ENCODE assay signal across 32 cellular contexts in genomic region chr2:208228481-208228880, GRCh38. TPM values are rescaled to one million over a fixed set of nuclear protein-coding genes. Genes with fewer than 3 reads are reported as not detected.
"Had no signal": no experiment of that assay in that cellular context is flagged by ENCODE, and none has a peak within 500 bp of the region (broad histone marks: within the 10 kb centered on the region; RNA-seq: fewer than 3 reads in every experiment).

No MANE protein-coding gene starts in this region.

- H3K36me3 ChIP-seq: brain microvascular endothelial cell, Peyer's patch, SJSA1, WERI-Rb-1 had no signal

- H3K27me3 ChIP-seq: brain microvascular endothelial cell, Peyer's patch, SJSA1 had no signal

- H3K9me3 ChIP-seq: Peyer's patch, SK-N-SH had no signal

- H3K4me3 ChIP-seq: Peyer's patch, SJSA1 had no signal

- H3K4me1 ChIP-seq: Peyer's patch, SJSA1 had no signal

- H3K27ac ChIP-seq: brain microvascular endothelial cell, Peyer's patch, SJSA1, WERI-Rb-1 had no signal

- DNase-seq: activated CD4-positive, alpha-beta T cell treated with anti-CD3 and anti-CD28 coated beads for 1 hour; activated CD4-positive, alpha-beta T cell treated with anti-CD3 and anti-CD28 coated beads for 48 hours; activated CD4-positive, CD25-positive, alpha-beta regulatory T cell; activated CD8-positive, alpha-beta T cell treated with anti-CD3 and anti-CD28 coated beads for 36 hours; activated effector memory CD4-positive, alpha-beta T cell treated with anti-CD3 and anti-CD28 coated beads, Interleukin-2, amount 50 U/mL, for 16 hours; activated naive CD4-positive, alpha-beta T cell; activated naive CD4-positive, alpha-beta T cell treated with anti-CD3 and anti-CD28 coated beads, Interleukin-2, amount 50 U/mL, for 16 hours; activated naive CD8-positive, alpha-beta T cell treated with anti-CD3 and anti-CD28 coated beads for 36 hours; activated T-cell treated with anti-CD3 and anti-CD28 coated beads, Interleukin-2, amount 50 U/mL, for 1 hour; activated T-cell treated with anti-CD3 and anti-CD28 coated beads, Interleukin-2, amount 50 U/mL, for 72 hours; amniotic stem cell; aorta; brain microvascular endothelial cell; central memory CD4-positive, alpha-beta T cell; Karpas-422; NCI-H1105; NCI-H1417 treated with DMSO at 0.1 percent for 48 hours; NCI-H187 treated with DMSO at 0.1 percent for 48 hours; NCI-H2081 treated with DMSO at 0.1 percent for 48 hours; NCI-H226; NCI-H524 treated with DMSO at 0.1 percent for 48 hours; PC-3; Peyer's patch; RPMI8226; SHP77 treated with DMSO at 0.1 percent for 48 hours; SK-N-SH; WERI-Rb-1 had no signal

RNA-seq across cellular contexts. Expression of gene C2orf80, which starts 38.7 kb away (rescaled TPM):
- total RNA-seq: activated CD8-positive, alpha-beta memory T cell treated with anti-CD3 and anti-CD28 coated beads for 36 hours; activated CD8-positive, alpha-beta T cell treated with anti-CD3 and anti-CD28 coated beads for 36 hours; activated naive CD8-positive, alpha-beta T cell treated with anti-CD3 and anti-CD28 coated beads for 36 hours; activated T-cell treated with anti-CD3 and anti-CD28 coated beads, Interleukin-2, amount 50 U/mL, for 72 hours; activated T-helper 17 cell treated with anti-CD3 and anti-CD28 coated beads, Interleukin-2, amount 50 U/mL, for 72 hours; aorta; MCF 10A; NCI-H460; PC-3; Peyer's patch; SJSA1 had no signal
